Comparison of ENCODE assay signal across 19 cellular contexts in genomic region chr7:1468203-1468602, GRCh38. TPM values are rescaled to one million over a fixed set of nuclear protein-coding genes. Genes with fewer than 3 reads are reported as not detected.
DNase-seq lines count a peak whose midpoint lies in the region; ATAC-seq, FAIRE-seq and TF ChIP-seq lines count a peak whose summit lies in the region.
"Had no signal": no experiment of that assay in that cellular context is flagged by ENCODE, and none has a peak within 500 bp of the region (broad histone marks: within the 10 kb centered on the region; RNA-seq: fewer than 3 reads in every experiment).

No MANE protein-coding gene starts in this region.

- no peak for TF ChIP-seq RAD21 in GM12878 (IDR thresholded peaks at IDR 0.05; ENCODE audit: insufficient read depth, low read depth, low read length)

- in situ Hi-C loops in GM12878 (cut with MboI), result no loop called here

- H3K4me1 ChIP-seq in GM12878 (ENCODE audit: control insufficient read depth, insufficient read depth, low read length) (no peaks in the 10 kb centered on the region), muscle layer of colon (ENCODE audit: insufficient read depth, low read length) (peaks cover 19% of the 10 kb centered on the region), SJCRH30 (no peaks in the 10 kb centered on the region)

- intact Hi-C loops in activated CD8-positive, alpha-beta T cell treated with anti-CD3 and anti-CD28 coated beads for 36 hours (cut with micrococcal nuclease), result no loop called here
- intact Hi-C loops in GM12878 (cut with micrococcal nuclease; ENCODE audit: unreplicated experiment), result no loop called here

- no peak for DNase-seq in activated CD8-positive, alpha-beta T cell treated with anti-CD3 and anti-CD28 coated beads, Interleukin-2, amount 10 ng/mL, durations not matched to agents 7 days and 5 days
- DNase-seq in activated CD8-positive, alpha-beta T cell treated with anti-CD3 and anti-CD28 coated beads for 36 hours, result no peak
- no peak for DNase-seq in GM12878 (ENCODE audit: low read depth, low spot score)
- no peak for DNase-seq in stimulated activated naive B cell treated with anti-CD40 and anti-IgM and Interleukin-4, amounts not matched to agents 10 μg/mL and 1 μg/mL and 100 μg/mL, for 72 hours
- no peak for DNase-seq in SJCRH30
- DNase-seq in mesothelial cell of epicardium (ENCODE audit: low spot score in 2 of 2, unreplicated experiment in 2 of 2), result no peak
- DNase-seq in NCI-H1417 (lab: John Stamatoyannopoulos, UW), result no peak
- DNase-seq: 8988T, DND-41, GM23248, KG1, NCI-H1417 treated with DMSO at 0.1 percent for 48 hours, NCI-H187 treated with DMSO at 0.1 percent for 48 hours, NCI-H226, NCI-H524 treated with DMSO at 0.1 percent for 48 hours, PC-9 had no signal

- no peak overlapping the region for H3K9ac ChIP-seq in GM12878 (ENCODE audit: control insufficient read depth, insufficient read depth, low read length)
- H3K9ac ChIP-seq in muscle layer of colon (ENCODE audit: low read length), result no peak overlapping the region
- H3K9ac ChIP-seq: GM23248 had no signal

- CTCF ChIA-PET in activated CD8-positive, alpha-beta T cell treated with anti-CD3 and anti-CD28 coated beads, Interleukin-2, amount 10 ng/mL, durations not matched to agents 7 days and 5 days (lab: Charles Lee), result no interaction called here
- CTCF ChIA-PET in activated CD8-positive, alpha-beta T cell treated with anti-CD3 and anti-CD28 coated beads for 36 hours (lab: Charles Lee), result no interaction called here
- CTCF ChIA-PET in GM12878 (lab: Yijun Ruan, JAX), result no interaction called here

- no peak for TF ChIP-seq EP300 in GM12878 (IDR thresholded peaks at IDR 0.05; ENCODE audit: borderline replicate concordance in 1 of 2, control insufficient read depth in 1 of 2, low read depth in 2 of 2, low read length in 2 of 2)

- FAIRE-seq in GM12878 (lab: Jason Lieb, UNC), result no peak

- no peaks in the 10 kb centered on the region for H3K79me2 ChIP-seq in GM12878 (ENCODE audit: control insufficient read depth, insufficient read depth, low read length)

- H4K20me1 ChIP-seq in GM12878 (ENCODE audit: control insufficient read depth, insufficient read depth), result no peaks in the 10 kb centered on the region

- peak; percentile 11; the same call in 1 of the 2 replicates for TF ChIP-seq POLR2A in GM12878 (IDR thresholded peaks at IDR 0.05; ENCODE audit: low read depth, low read length)

- H2AFZ ChIP-seq in GM12878 (ENCODE audit: control insufficient read depth, low read depth, low read length), result no peak overlapping the region
- H2AFZ ChIP-seq: GM23248, PC-9 had no signal

- POLR2A ChIA-PET in activated CD8-positive, alpha-beta T cell treated with anti-CD3 and anti-CD28 coated beads, Interleukin-2, amount 10 ng/mL, durations not matched to agents 7 days and 5 days (lab: Charles Lee), result no interaction called here
- POLR2A ChIA-PET in activated CD8-positive, alpha-beta T cell treated with anti-CD3 and anti-CD28 coated beads for 36 hours (lab: Charles Lee), result no interaction called here
- POLR2A ChIA-PET in GM12878 (lab: Charles Lee), result no interaction called here

- H3K36me3 Mint-ChIP-seq in activated CD8-positive, alpha-beta T cell treated with anti-CD3 and anti-CD28 coated beads, Interleukin-2, amount 10 ng/mL, durations not matched to agents 7 days and 5 days (ENCODE audit: low read depth), result peaks cover 3% of the 10 kb centered on the region
- H3K36me3 Mint-ChIP-seq in activated CD8-positive, alpha-beta T cell treated with anti-CD3 and anti-CD28 coated beads for 36 hours (ENCODE audit: low read depth), result peaks cover 2% of the 10 kb centered on the region
- H3K36me3 Mint-ChIP-seq in stimulated activated naive B cell treated with anti-CD40 and anti-IgM and Interleukin-4, amounts not matched to agents 10 μg/mL and 1 μg/mL and 100 μg/mL, for 72 hours, result peaks cover 14% of the 10 kb centered on the region in 2 donors
- no peaks in the 10 kb centered on the region for H3K36me3 Mint-ChIP-seq in mesothelial cell of epicardium

- H3K36me3 ChIP-seq in GM12878 (ENCODE audit: control insufficient read depth in 2 of 2, insufficient read depth in 2 of 2, low read length in 1 of 2) (peaks cover 0 to under 1% of the 10 kb centered on the region in 2 experiments; a peak in 2 of 4 replicates), muscle layer of colon (ENCODE audit: insufficient read depth, low read length) (no peaks in the 10 kb centered on the region), SJCRH30 (no peaks in the 10 kb centered on the region)

- H3K27me3 ChIP-seq in GM12878 (replicated peaks in 1 of 2; ENCODE audit: control insufficient read depth in 2 of 2, insufficient read depth in 2 of 2, low read length in 1 of 2) (no peaks in the 10 kb centered on the region), muscle layer of colon (ENCODE audit: control insufficient read depth in 1 of 2, insufficient read depth in 2 of 2, low read length in 2 of 2) (no peaks in the 10 kb centered on the region), SJCRH30 (no peaks in the 10 kb centered on the region)
- H3K27me3 ChIP-seq: SJSA1 had no signal

- H3K4me3 ChIP-seq in GM12878 (no peak overlapping the region), muscle layer of colon (ENCODE audit: low read depth in 1 of 2, low read length in 2 of 2) (no peak overlapping the region), SJCRH30 (no peak overlapping the region)
- H3K4me3 ChIP-seq: GM23248, PC-9, SJSA1 had no signal

- ATAC-seq in activated CD8-positive, alpha-beta T cell treated with anti-CD3 and anti-CD28 coated beads, Interleukin-2, amount 10 ng/mL, durations not matched to agents 7 days and 5 days, result no peak
- no peak for ATAC-seq in activated CD8-positive, alpha-beta T cell treated with anti-CD3 and anti-CD28 coated beads for 36 hours
- no peak for ATAC-seq in GM12878
- no peak for ATAC-seq in stimulated activated naive B cell treated with anti-CD40 and anti-IgM and Interleukin-4, amounts not matched to agents 10 μg/mL and 1 μg/mL and 100 μg/mL, for 72 hours (replicated peaks)

- H3K4me3 Mint-ChIP-seq in activated CD8-positive, alpha-beta T cell treated with anti-CD3 and anti-CD28 coated beads, Interleukin-2, amount 10 ng/mL, durations not matched to agents 7 days and 5 days, result no peak overlapping the region
- H3K4me3 Mint-ChIP-seq in activated CD8-positive, alpha-beta T cell treated with anti-CD3 and anti-CD28 coated beads for 36 hours, result no peak overlapping the region
- no peak overlapping the region for H3K4me3 Mint-ChIP-seq in stimulated activated naive B cell treated with anti-CD40 and anti-IgM and Interleukin-4, amounts not matched to agents 10 μg/mL and 1 μg/mL and 100 μg/mL, for 72 hours
- H3K4me3 Mint-ChIP-seq in mesothelial cell of epicardium, result no peak overlapping the region
- H3K4me3 Mint-ChIP-seq: CD14-positive monocyte had no signal

- peaks cover 2% of the 10 kb centered on the region for H3K4me1 Mint-ChIP-seq in activated CD8-positive, alpha-beta T cell treated with anti-CD3 and anti-CD28 coated beads, Interleukin-2, amount 10 ng/mL, durations not matched to agents 7 days and 5 days (ENCODE audit: low read depth)
- no peaks in the 10 kb centered on the region for H3K4me1 Mint-ChIP-seq in activated CD8-positive, alpha-beta T cell treated with anti-CD3 and anti-CD28 coated beads for 36 hours (ENCODE audit: low read depth)
- H3K4me1 Mint-ChIP-seq in stimulated activated naive B cell treated with anti-CD40 and anti-IgM and Interleukin-4, amounts not matched to agents 10 μg/mL and 1 μg/mL and 100 μg/mL, for 72 hours, result peaks cover 2 to 10% of the 10 kb centered on the region in 2 donors
- peaks cover 8% of the 10 kb centered on the region for H3K4me1 Mint-ChIP-seq in mesothelial cell of epicardium

- no peak for TF ChIP-seq CTCF in activated CD8-positive, alpha-beta T cell treated with anti-CD3 and anti-CD28 coated beads for 36 hours (IDR thresholded peaks at IDR 0.05)
- no peak for TF ChIP-seq CTCF in GM12878 (IDR thresholded peaks at IDR 0.05 in 2 of 3, conservative IDR thresholded peaks at IDR 0.05 in 1 of 3; ENCODE audit: control insufficient read depth in 2 of 3, extremely low read depth in 1 of 3, insufficient read depth in 1 of 3, low read depth in 3 of 3, low read length in 3 of 3)
- no peak for TF ChIP-seq CTCF in mesothelial cell of epicardium (IDR thresholded peaks at IDR 0.05; ENCODE audit: unreplicated experiment)

- SMC1A ChIA-PET in GM12878 (lab: Charles Lee; ENCODE audit: uncharacterized antibody, unreplicated experiment), result no interaction called here

- H3K27ac ChIP-seq in GM12878 (ENCODE audit: control insufficient read depth, insufficient read depth), result no peak overlapping the region
- peak overlapping the region; percentile 7 for H3K27ac ChIP-seq in muscle layer of colon (ENCODE audit: low read depth, low read length)
- H3K27ac ChIP-seq in SJCRH30, result no peak overlapping the region
- H3K27ac ChIP-seq: GM23248, PC-9, SJSA1 had no signal

- no peaks in the 10 kb centered on the region for H3K9me3 Mint-ChIP-seq in activated CD8-positive, alpha-beta T cell treated with anti-CD3 and anti-CD28 coated beads, Interleukin-2, amount 10 ng/mL, durations not matched to agents 7 days and 5 days (ENCODE audit: insufficient read depth)
- H3K9me3 Mint-ChIP-seq in activated CD8-positive, alpha-beta T cell treated with anti-CD3 and anti-CD28 coated beads for 36 hours, result no peaks in the 10 kb centered on the region
- H3K9me3 Mint-ChIP-seq in stimulated activated naive B cell treated with anti-CD40 and anti-IgM and Interleukin-4, amounts not matched to agents 10 μg/mL and 1 μg/mL and 100 μg/mL, for 72 hours, result no peaks in the 10 kb centered on the region
- no peaks in the 10 kb centered on the region for H3K9me3 Mint-ChIP-seq in mesothelial cell of epicardium
- H3K9me3 Mint-ChIP-seq: CD14-positive monocyte had no signal

- no peaks in the 10 kb centered on the region for H3K27me3 Mint-ChIP-seq in activated CD8-positive, alpha-beta T cell treated with anti-CD3 and anti-CD28 coated beads, Interleukin-2, amount 10 ng/mL, durations not matched to agents 7 days and 5 days (ENCODE audit: low read depth)
- H3K27me3 Mint-ChIP-seq in activated CD8-positive, alpha-beta T cell treated with anti-CD3 and anti-CD28 coated beads for 36 hours, result no peaks in the 10 kb centered on the region
- H3K27me3 Mint-ChIP-seq in stimulated activated naive B cell treated with anti-CD40 and anti-IgM and Interleukin-4, amounts not matched to agents 10 μg/mL and 1 μg/mL and 100 μg/mL, for 72 hours, result no peaks in the 10 kb centered on the region
- no peaks in the 10 kb centered on the region for H3K27me3 Mint-ChIP-seq in mesothelial cell of epicardium (ENCODE audit: low read depth)

- BruUV-seq in GM12878 (replicated peaks; lab: Mats Ljungman, UMichigan), result no TSS peak

- H3K9me3 ChIP-seq in GM12878 (replicated peaks; ENCODE audit: control insufficient read depth, insufficient read depth, low read length) (no peaks in the 10 kb centered on the region), muscle layer of colon (ENCODE audit: low read length) (no peaks in the 10 kb centered on the region), SJCRH30 (replicated peaks) (no peaks in the 10 kb centered on the region)
- H3K9me3 ChIP-seq: SJSA1 had no signal

- no peak overlapping the region for H3K4me2 ChIP-seq in GM12878 (ENCODE audit: control insufficient read depth, insufficient read depth)
- H3K4me2 ChIP-seq: PC-9 had no signal

- WGBS in GM12878 (ENCODE audit: insufficient coverage, insufficient replicate concordance, low lambda C conversion rate, missing lambda C conversion rate), result 75% methylated on average over 13 of the region's 13 CpGs

- RAD21 ChIA-PET in GM12878 (lab: Charles Lee; ENCODE audit: unreplicated experiment), result interaction anchor here (0.6 kb wide), 1 partner anchor 33 kb away, joined by 3 read pairs; no protein-coding TSS in a partner anchor

- peak overlapping the region; percentile 39 for H3K27ac Mint-ChIP-seq in activated CD8-positive, alpha-beta T cell treated with anti-CD3 and anti-CD28 coated beads, Interleukin-2, amount 10 ng/mL, durations not matched to agents 7 days and 5 days
- no peak overlapping the region for H3K27ac Mint-ChIP-seq in activated CD8-positive, alpha-beta T cell treated with anti-CD3 and anti-CD28 coated beads for 36 hours
- H3K27ac Mint-ChIP-seq in stimulated activated naive B cell treated with anti-CD40 and anti-IgM and Interleukin-4, amounts not matched to agents 10 μg/mL and 1 μg/mL and 100 μg/mL, for 72 hours, result peak overlapping the region; percentile 48
- no peak overlapping the region for H3K27ac Mint-ChIP-seq in mesothelial cell of epicardium

RNA-seq across cellular contexts. Expression of gene MICALL2, which starts 8.9 kb away (rescaled TPM):
- 1 to 10 TPM; 1.9 to 2.2 TPM for total RNA-seq in activated CD8-positive, alpha-beta T cell treated with anti-CD3 and anti-CD28 coated beads, Interleukin-2, amount 10 ng/mL, durations not matched to agents 7 days and 5 days
- total RNA-seq in activated CD8-positive, alpha-beta T cell treated with anti-CD3 and anti-CD28 coated beads for 36 hours, result 1 to 10 TPM; 3.0 to 4.2 TPM
- 5.2 and 7.5 TPM in 2 replicates for total RNA-seq in GM12878 (2013; cell fraction: nucleolus; rRNA removed)
- 0.11 and 1.1 TPM in 2 replicates for total RNA-seq in GM12878 (2014; rRNA removed)
- 0.04 and 0.09 TPM in 2 replicates for total RNA-seq in GM12878 (2014; rRNA removed; fragmentation: Illumina TruSeq; extraction: Trizol)
- 0.72 and 1.7 TPM in 2 replicates for total RNA-seq in GM12878 (2021)
- 0.16 TPM for polyA plus RNA-seq in GM12878 (2011; ENCODE audit: low read depth)
- polyA plus RNA-seq in GM12878 (2011; rRNA removed), result 0.29 and 0.37 TPM in 2 replicates
- 0.52 and 0.55 TPM in 2 replicates for polyA plus RNA-seq in GM12878 (2011; cell fraction: cytosol; rRNA removed)
- polyA plus RNA-seq in GM12878 (2011; cell fraction: nucleus; rRNA removed), result 12.5 and 13.1 TPM in 2 replicates
- 0.73 and 1.2 TPM in 2 replicates for polyA plus RNA-seq in GM12878 (2012)
- polyA plus RNA-seq in GM12878 (2014; fragmentation: Illumina TruSeq; extraction: Trizol), result not detected in 2 replicates
- not detected for polyA plus RNA-seq in GM12878 (2014; fragmentation: Nextera tagmentation; extraction: Ambion mirVana)
- polyA plus RNA-seq in GM12878 (2014; rRNA removed), result 0.83 and 1.3 TPM in 2 replicates
- 1 to 10 TPM in 1 of 2 experiments, under 1 TPM in 1; 0.39 to 1.1 TPM for polyA plus RNA-seq in GM12878 (2016; fragmentation: Nextera tagmentation; extraction: Ambion mirVana)
- 0.37 and 1.6 TPM in 2 replicates for polyA minus RNA-seq in GM12878 (2011; rRNA and poly(A)+ RNA removed)
- polyA minus RNA-seq in GM12878 (2011; cell fraction: cytosol; rRNA and poly(A)+ RNA removed), result 0.31 and 1.5 TPM in 2 replicates
- 1.8 and 3.5 TPM in 2 replicates for polyA minus RNA-seq in GM12878 (2011; cell fraction: nucleus; rRNA and poly(A)+ RNA removed)
- total RNA-seq in SJCRH30 (2014; rRNA removed; shearing (Covaris generic)), result 1.1 and 1.3 TPM in 2 replicates
- 18.5 to 21.1 TPM (median 18.9 TPM) in 3 replicates for total RNA-seq in mesothelial cell of epicardium

RNA-seq across cellular contexts. Expression of gene INTS1, which starts 36.0 kb away (rescaled TPM):
- total RNA-seq in activated CD8-positive, alpha-beta T cell treated with anti-CD3 and anti-CD28 coated beads, Interleukin-2, amount 10 ng/mL, durations not matched to agents 7 days and 5 days, result 100 to 1,000 TPM; 105 to 112 TPM
- 100 to 1,000 TPM; 100 to 103 TPM for total RNA-seq in activated CD8-positive, alpha-beta T cell treated with anti-CD3 and anti-CD28 coated beads for 36 hours
- total RNA-seq in GM12878 (2013; cell fraction: nucleolus; rRNA removed), result 84.3 and 100.0 TPM in 2 replicates
- total RNA-seq in GM12878 (2014; rRNA removed) (14.6 and 19.5 TPM in 2 replicates), GM12878 (2014; rRNA removed; fragmentation: Illumina TruSeq; extraction: Trizol) (6.9 and 10.0 TPM in 2 replicates), GM12878 (2021) (76.5 and 89.0 TPM in 2 replicates), mesothelial cell of epicardium (141 to 163 TPM (median 149 TPM) in 3 replicates)
- 15.0 TPM for polyA plus RNA-seq in GM12878 (2011; ENCODE audit: low read depth)
- polyA plus RNA-seq in GM12878 (2011; rRNA removed) (4.0 and 7.5 TPM in 2 replicates), GM12878 (2014; fragmentation: Illumina TruSeq; extraction: Trizol) (0.98 and 10.6 TPM in 2 replicates), GM12878 (2014; fragmentation: Nextera tagmentation; extraction: Ambion mirVana) (1 to 10 TPM in 1 of 2 experiments, under 1 TPM in 1; 0.52 to 1.5 TPM), GM12878 (2014; rRNA removed) (35.1 and 40.6 TPM in 2 replicates), GM12878 (2016; fragmentation: Nextera tagmentation; extraction: Ambion mirVana) (10 to 100 TPM; 37.0 to 38.3 TPM)
- polyA plus RNA-seq in GM12878 (2011; cell fraction: cytosol; rRNA removed), result 13.2 and 20.1 TPM in 2 replicates
- 171 and 228 TPM in 2 replicates for polyA plus RNA-seq in GM12878 (2011; cell fraction: nucleus; rRNA removed)
- polyA plus RNA-seq in GM12878 (2012), result 37.9 and 40.3 TPM in 2 replicates
- 10.7 and 23.6 TPM in 2 replicates for polyA minus RNA-seq in GM12878 (2011; rRNA and poly(A)+ RNA removed)
- 17.7 and 24.6 TPM in 2 replicates for polyA minus RNA-seq in GM12878 (2011; cell fraction: cytosol; rRNA and poly(A)+ RNA removed)
- 30.1 and 54.0 TPM in 2 replicates for polyA minus RNA-seq in GM12878 (2011; cell fraction: nucleus; rRNA and poly(A)+ RNA removed)
- 25.1 and 27.7 TPM in 2 replicates for total RNA-seq in SJCRH30 (2014; rRNA removed; shearing (Covaris generic))

Comparison
In these comparisons a context has a peak if more than half of its experiments do, and no peak if none do; other contexts are left out.
1. H3K27ac Mint-ChIP-seq: peak in activated CD8-positive, alpha-beta T cell treated with anti-CD3 and anti-CD28 coated beads, Interleukin-2, amount 10 ng/mL, durations not matched to agents 7 days and 5 days (single experiment) and stimulated activated naive B cell treated with anti-CD40 and anti-IgM and Interleukin-4, amounts not matched to agents 10 μg/mL and 1 μg/mL and 100 μg/mL, for 72 hours (single experiment); none in activated CD8-positive, alpha-beta T cell treated with anti-CD3 and anti-CD28 coated beads for 36 hours (single experiment) and mesothelial cell of epicardium (single experiment).